12 cellular contexts compared by ENCODE assay signal in genomic region chr20:44720994-44721784, GRCh38. TPM values are rescaled to one million over a fixed set of nuclear protein-coding genes. Genes with fewer than 3 reads are reported as not detected.
DNase-seq lines count a peak whose midpoint lies in the region; ATAC-seq and TF ChIP-seq lines count a peak whose summit lies in the region.
"Had no signal": no experiment of that assay in that cellular context is flagged by ENCODE, and none has a peak within 500 bp of the region (broad histone marks: within the 10 kb centered on the region; RNA-seq: fewer than 3 reads in every experiment).

No MANE protein-coding gene starts in this region.

- peak in 1 of 2 experiments; percentile 36; a peak in 1 of 4 replicates for TF ChIP-seq EP300 in SK-N-SH (IDR thresholded peaks at IDR 0.05; ENCODE audit: borderline replicate concordance in 1 of 2, low read depth in 1 of 2, low read length in 1 of 2)

- no peaks in the 10 kb centered on the region for H3K36me3 Mint-ChIP-seq in activated CD8-positive, alpha-beta memory T cell treated with anti-CD3 and anti-CD28 coated beads, Interleukin-2, amount 10 ng/mL, durations not matched to agents 7 days and 5 days
- no peaks in the 10 kb centered on the region for H3K36me3 Mint-ChIP-seq in mesothelial cell of epicardium

- ATAC-seq in activated CD8-positive, alpha-beta memory T cell treated with anti-CD3 and anti-CD28 coated beads, Interleukin-2, amount 10 ng/mL, durations not matched to agents 7 days and 5 days = no peak

- H3K9me2 ChIP-seq in SK-N-SH = no peaks in the 10 kb centered on the region

- 45% methylated on average over 11 of the region's 11 CpGs for WGBS in SK-N-SH (ENCODE audit: low lambda C conversion rate)
- WGBS in prostate gland = 25% methylated on average over 11 of the region's 11 CpGs

- H3K27me3 ChIP-seq in SK-N-SH (ENCODE audit: insufficient read depth) = no peaks in the 10 kb centered on the region
- no peaks in the 10 kb centered on the region for H3K27me3 ChIP-seq in prostate gland (replicated peaks; ENCODE audit: insufficient read depth)

- H3K4me1 ChIP-seq in SK-N-SH (ENCODE audit: control insufficient read depth in 1 of 2, insufficient read depth in 2 of 2, low read depth in 1 of 2, low read length in 1 of 2) (peaks cover 6 to 19% of the 10 kb centered on the region in 2 experiments; a peak in 3 of 4 replicates), prostate gland (replicated peaks) (no peaks in the 10 kb centered on the region)

- H3K27ac Mint-ChIP-seq in activated CD8-positive, alpha-beta memory T cell treated with anti-CD3 and anti-CD28 coated beads, Interleukin-2, amount 10 ng/mL, durations not matched to agents 7 days and 5 days = no peak overlapping the region
- no peak overlapping the region for H3K27ac Mint-ChIP-seq in mesothelial cell of epicardium
- H3K27ac Mint-ChIP-seq: activated T-helper 2 cell treated with anti-CD3 and anti-CD28 coated beads, Interferon-gamma antibody, Interleukin-2, Interleukin-4, amounts not matched to agents 10 μg/mL and 5 μg/mL and 100 μg/mL, durations not matched to agents 14 hours and 24 hours and 36 hours had no signal

- H3K4me3 ChIP-seq in SK-N-SH (ENCODE audit: low read depth in 2 of 2, low read length in 1 of 2) (no peak overlapping the region), fibroblast of the aortic adventitia (ENCODE audit: low read depth, low read length) (no peak overlapping the region), prostate gland (no peak overlapping the region)
- H3K4me3 ChIP-seq: skin epidermis had no signal

- H3F3A ChIP-seq in SK-N-SH (replicated peaks; ENCODE audit: insufficient read depth) = peaks cover 21% of the 10 kb centered on the region

- H3K9me3 ChIP-seq in SK-N-SH (no peaks in the 10 kb centered on the region), prostate gland (no peaks in the 10 kb centered on the region)

- no peak for TF ChIP-seq CTCF in SK-N-SH (IDR thresholded peaks at IDR 0.05)
- no peak for TF ChIP-seq CTCF in fibroblast of the aortic adventitia (IDR thresholded peaks at IDR 0.05; ENCODE audit: insufficient read depth, low read length)
- no peak for TF ChIP-seq CTCF in prostate gland (IDR thresholded peaks at IDR 0.05)
- no peak for TF ChIP-seq CTCF in mesothelial cell of epicardium (IDR thresholded peaks at IDR 0.05; ENCODE audit: unreplicated experiment)

- no peaks in the 10 kb centered on the region for H4K20me1 ChIP-seq in SK-N-SH (ENCODE audit: insufficient read depth)

- H2AFZ ChIP-seq in SK-N-SH (ENCODE audit: low read depth) = 0 out of 2 replicates have a peak overlapping the region, but pooled peaks have one; percentile 19

- H3K4me1 Mint-ChIP-seq in activated CD8-positive, alpha-beta memory T cell treated with anti-CD3 and anti-CD28 coated beads, Interleukin-2, amount 10 ng/mL, durations not matched to agents 7 days and 5 days = peaks cover 2% of the 10 kb centered on the region
- H3K4me1 Mint-ChIP-seq in mesothelial cell of epicardium = no peaks in the 10 kb centered on the region

- no peak overlapping the region for H3K4me3 Mint-ChIP-seq in activated CD8-positive, alpha-beta memory T cell treated with anti-CD3 and anti-CD28 coated beads, Interleukin-2, amount 10 ng/mL, durations not matched to agents 7 days and 5 days
- no peak overlapping the region for H3K4me3 Mint-ChIP-seq in mesothelial cell of epicardium

- H3K9ac ChIP-seq in SK-N-SH = peak overlapping the region; percentile 55; the same call in 1 of the 2 replicates

- DNase-seq in DMS79 (lab: John Stamatoyannopoulos, UW) = peak; percentile 19
- no peak for DNase-seq in SK-N-SH
- peak; percentile 98 for DNase-seq in fibroblast of the aortic adventitia (ENCODE audit: low read depth)
- no peak for DNase-seq in prostate gland (ENCODE audit: low spot score)
- DNase-seq in NCI-H146 (lab: John Stamatoyannopoulos, UW) = no peak
- no peak for DNase-seq in activated CD8-positive, alpha-beta memory T cell treated with anti-CD3 and anti-CD28 coated beads, Interleukin-2, amount 10 ng/mL, durations not matched to agents 7 days and 5 days
- no peak for DNase-seq in mesothelial cell of epicardium (ENCODE audit: low spot score in 2 of 2, unreplicated experiment in 2 of 2)
- no peak for DNase-seq in stimulated activated naive CD4-positive, alpha-beta T cell (lab: John Stamatoyannopoulos, UW)
- DNase-seq: NCI-H1436 had no signal

- H3K36me3 ChIP-seq in SK-N-SH (replicated peaks in 1 of 2; ENCODE audit: control insufficient read depth in 1 of 2, insufficient read depth in 2 of 2, low read length in 1 of 2) (no peaks in the 10 kb centered on the region), prostate gland (no peaks in the 10 kb centered on the region)

- H3K27ac ChIP-seq in SK-N-SH (ENCODE audit: low read depth in 2 of 2, low read length in 1 of 2) (peak overlapping the region; percentile 53 to 91; a peak in 3 of 4 replicates), prostate gland (peak overlapping the region; percentile 51)

- H3K9me3 Mint-ChIP-seq in activated CD8-positive, alpha-beta memory T cell treated with anti-CD3 and anti-CD28 coated beads, Interleukin-2, amount 10 ng/mL, durations not matched to agents 7 days and 5 days (ENCODE audit: low read depth) = no peaks in the 10 kb centered on the region
- no peaks in the 10 kb centered on the region for H3K9me3 Mint-ChIP-seq in mesothelial cell of epicardium
- H3K9me3 Mint-ChIP-seq: activated T-helper 2 cell treated with anti-CD3 and anti-CD28 coated beads, Interferon-gamma antibody, Interleukin-2, Interleukin-4, amounts not matched to agents 10 μg/mL and 5 μg/mL and 100 μg/mL, durations not matched to agents 14 hours and 24 hours and 36 hours had no signal

- intact Hi-C loops in prostate gland (cut with DNase I) = no loop called here

- H3K27me3 Mint-ChIP-seq in activated CD8-positive, alpha-beta memory T cell treated with anti-CD3 and anti-CD28 coated beads, Interleukin-2, amount 10 ng/mL, durations not matched to agents 7 days and 5 days = no peaks in the 10 kb centered on the region
- H3K27me3 Mint-ChIP-seq in mesothelial cell of epicardium (ENCODE audit: low read depth) = no peaks in the 10 kb centered on the region

- POLR2A ChIA-PET in SK-N-SH (lab: Yijun Ruan, JAX) = no interaction called here

- TF ChIP-seq RAD21 in SK-N-SH (IDR thresholded peaks at IDR 0.05; ENCODE audit: low read length) = no peak

- no peaks in the 10 kb centered on the region for H3K79me2 ChIP-seq in SK-N-SH (ENCODE audit: insufficient read depth)

- H3K4me2 ChIP-seq in SK-N-SH = peak overlapping the region; percentile 53

- CTCF ChIA-PET in SK-N-SH (lab: Yijun Ruan, JAX) = interaction anchor here (0.6 to 10.6 kb wide), 4 partner anchors 12 to 99 kb away, joined by 3 to 79 read pairs (median 4); no protein-coding TSS in a partner anchor
- CTCF ChIA-PET in activated CD8-positive, alpha-beta memory T cell treated with anti-CD3 and anti-CD28 coated beads, Interleukin-2, amount 10 ng/mL, durations not matched to agents 7 days and 5 days (lab: Charles Lee) = interaction anchor here (1.4 to 5.5 kb wide), 2 partner anchors 11 to 36 kb away, joined by 3 to 20 read pairs; no protein-coding TSS in a partner anchor

- TF ChIP-seq POLR2A in prostate gland (IDR thresholded peaks at IDR 0.05) = no peak

TF ChIP-seq in SK-N-SH, 30 proteins besides CTCF, POLR2A, EP300 and RAD21 (continues in another document):
- peak; percentile 54; the same call in 1 of the 2 replicates for TF ChIP-seq TEAD4 (IDR thresholded peaks at IDR 0.05; ENCODE audit: borderline replicate concordance, insufficient read depth)
- peak; percentile 30; the same call in 1 of the 2 replicates for TF ChIP-seq NFIC (IDR thresholded peaks at IDR 0.05; ENCODE audit: borderline replicate concordance)
- TF ChIP-seq TCF12 (IDR thresholded peaks at IDR 0.05) = peak; percentile 51
- peak; percentile 20; the same call in 1 of the 2 replicates for TF ChIP-seq RXRA (IDR thresholded peaks at IDR 0.05; ENCODE audit: borderline replicate concordance, low read depth)
- no peak for TF ChIP-seq POLR2AphosphoS5 (IDR thresholded peaks at IDR 0.05; ENCODE audit: low read depth, low read length)
- TF ChIP-seq JUND (IDR thresholded peaks at IDR 0.05) = peak; percentile 75

RNA-seq across cellular contexts. Expression of gene CCN5, which starts 6.0 kb away (rescaled TPM):
- 0.05 TPM in 2 replicates for polyA plus RNA-seq in SK-N-SH (2012; rRNA removed)
- 0.08 and 0.17 TPM in 2 replicates for polyA plus RNA-seq in SK-N-SH (2012; cell fraction: cytosol; rRNA removed)
- polyA plus RNA-seq in SK-N-SH (2012; cell fraction: nucleus; rRNA removed) = 0.20 and 0.25 TPM in 2 replicates
- total RNA-seq in fibroblast of the aortic adventitia (ENCODE audit: low replicate concordance) = 67.9 and 266 TPM in 2 replicates
- 10 to 100 TPM; 62.9 to 64.3 TPM for total RNA-seq in prostate gland
- not detected for total RNA-seq in activated CD8-positive, alpha-beta memory T cell treated with anti-CD3 and anti-CD28 coated beads, Interleukin-2, amount 10 ng/mL, durations not matched to agents 7 days and 5 days
- total RNA-seq in mesothelial cell of epicardium = not detected in 3 replicates
- total RNA-seq: activated T-helper 2 cell treated with anti-CD3 and anti-CD28 coated beads, Interferon-gamma antibody, Interleukin-2, Interleukin-4, amounts not matched to agents 10 μg/mL and 5 μg/mL and 100 μg/mL, durations not matched to agents 14 hours and 24 hours and 36 hours; urinary bladder had no signal

RNA-seq across cellular contexts. Expression of gene KCNK15, which starts 24.5 kb away (rescaled TPM):
- polyA plus RNA-seq in SK-N-SH (2012; rRNA removed) = 0.02 and 0.10 TPM in 2 replicates
- polyA plus RNA-seq in SK-N-SH (2012; cell fraction: cytosol; rRNA removed) = 0.01 TPM in 2 replicates
- 0.05 and 0.08 TPM in 2 replicates for polyA plus RNA-seq in SK-N-SH (2012; cell fraction: nucleus; rRNA removed)
- total RNA-seq in fibroblast of the aortic adventitia (ENCODE audit: low replicate concordance) (4.2 and 8.5 TPM in 2 replicates), prostate gland (10 to 100 TPM in 1 of 2 donors, 1 to 10 TPM in 1; 1.5 to 16.1 TPM), mesothelial cell of epicardium (0.16 to 0.27 TPM (median 0.20 TPM) in 3 replicates)
- not detected for total RNA-seq in activated CD8-positive, alpha-beta memory T cell treated with anti-CD3 and anti-CD28 coated beads, Interleukin-2, amount 10 ng/mL, durations not matched to agents 7 days and 5 days

Comparison
In these comparisons a context has a peak if more than half of its experiments do, and no peak if none do; other contexts are left out.
1. DNase-seq: peak in DMS79 (single experiment) and fibroblast of the aortic adventitia (single experiment); none in SK-N-SH (single experiment), prostate gland (single experiment), NCI-H146 (single experiment), activated CD8-positive, alpha-beta memory T cell treated with anti-CD3 and anti-CD28 coated beads, Interleukin-2, amount 10 ng/mL, durations not matched to agents 7 days and 5 days (single experiment), mesothelial cell of epicardium (0 of 2) and stimulated activated naive CD4-positive, alpha-beta T cell (0 of 6).
2. RNA of gene CCN5, which starts 6.0 kb away (total RNA-seq): 67.9 to 266 TPM in fibroblast of the aortic adventitia and 62.9 to 64.3 TPM in prostate gland; not detected in activated CD8-positive, alpha-beta memory T cell treated with anti-CD3 and anti-CD28 coated beads, Interleukin-2, amount 10 ng/mL, durations not matched to agents 7 days and 5 days and not detected in mesothelial cell of epicardium; every median in the first group is over 10 times any median in the second.